25 cellular contexts compared by ENCODE assay signal in the genomic region with DNA sequence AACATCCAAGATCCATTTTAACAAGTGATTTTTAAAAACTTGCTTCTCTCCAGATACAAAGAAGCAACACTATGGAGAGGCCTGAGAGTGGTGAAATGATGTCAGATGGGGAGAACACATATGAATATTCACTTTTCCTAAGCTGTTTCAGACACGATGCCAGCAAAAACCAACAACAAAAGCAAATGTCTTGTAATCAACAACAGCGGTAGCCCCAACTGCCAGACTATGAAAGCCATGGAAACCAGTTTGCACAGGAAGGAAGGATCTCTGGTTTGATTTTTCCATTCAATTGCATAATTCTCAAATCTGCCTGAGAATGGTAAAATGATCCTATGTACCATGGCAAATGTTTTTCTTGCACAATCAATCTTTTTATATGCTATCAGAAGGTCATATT.
A peak's percentile ranks its signal among the peaks of the same experiment; 100 is the strongest.
DNase-seq lines count a peak whose midpoint lies in the region; ATAC-seq and TF ChIP-seq lines count a peak whose summit lies in the region.
"Had no signal": no experiment of that assay in that cellular context is flagged by ENCODE, and none has a peak within 500 bp of the region (broad histone marks: within the 10 kb centered on the region; RNA-seq: fewer than 3 reads in every experiment).

No MANE protein-coding gene starts in this region.

- H3K79me2 ChIP-seq in neural cell (replicated peaks; ENCODE audit: insufficient read depth, low read length) = no peaks in the 10 kb centered on the region
- H3K79me2 ChIP-seq: hepatocyte had no signal

- no peaks in the 10 kb centered on the region for H4K20me1 ChIP-seq in neural cell (ENCODE audit: insufficient read depth)

- no peak for TF ChIP-seq RAD21 in neural cell (conservative IDR thresholded peaks at IDR 0.05)

- H3K4me2 ChIP-seq in neural cell (ENCODE audit: low read length) = no peak overlapping the region
- H3K4me2 ChIP-seq: hepatocyte had no signal

- H3K9me3 ChIP-seq in HUES48 (ENCODE audit: control insufficient read depth, insufficient read depth, low read length) = no peaks in the 10 kb centered on the region
- H3K9me3 ChIP-seq in neural cell (ENCODE audit: low read length) = no peaks in the 10 kb centered on the region
- no peaks in the 10 kb centered on the region for H3K9me3 ChIP-seq in aorta (ENCODE audit: control insufficient read depth, low read length)
- H3K9me3 ChIP-seq: esophagus muscularis mucosa, gastrocnemius medialis, neutrophil, psoas muscle, SJSA1 had no signal

- no peaks in the 10 kb centered on the region for H3K36me3 ChIP-seq in HUES48 (ENCODE audit: control insufficient read depth, insufficient read depth, low read length)
- H3K36me3 ChIP-seq in neural cell (ENCODE audit: insufficient read depth, low read length) = no peaks in the 10 kb centered on the region
- no peaks in the 10 kb centered on the region for H3K36me3 ChIP-seq in aorta (ENCODE audit: control insufficient read depth in 1 of 2, insufficient read depth in 2 of 2, low read length in 1 of 2)
- H3K36me3 ChIP-seq: cardiac muscle cell, esophagus muscularis mucosa, gastrocnemius medialis, SJSA1 had no signal

- H3F3A ChIP-seq in neural cell (ENCODE audit: insufficient read depth, low read length, poor library complexity, severe bottlenecking) = peaks cover 10% of the 10 kb centered on the region

- peaks cover 56% of the 10 kb centered on the region for H3K4me1 ChIP-seq in HUES48 (ENCODE audit: control insufficient read depth, insufficient read depth, low read length)
- H3K4me1 ChIP-seq in aorta (ENCODE audit: control insufficient read depth in 1 of 2, insufficient read depth in 2 of 2, low read length in 2 of 2) = no peaks in the 10 kb centered on the region
- H3K4me1 ChIP-seq: gastrocnemius medialis, psoas muscle, SJSA1 had no signal

- H3K4me3 ChIP-seq in HUES48 (ENCODE audit: low read depth, low read length) (no peak overlapping the region), neural cell (ENCODE audit: low read length) (no peak overlapping the region), aorta (ENCODE audit: low read length in 2 of 2) (no peak overlapping the region)
- H3K4me3 ChIP-seq: cardiac muscle cell, esophagus muscularis mucosa, gastrocnemius medialis, hepatocyte, psoas muscle, SJSA1 had no signal

- TF ChIP-seq EP300 in neural cell (conservative IDR thresholded peaks at IDR 0.05; ENCODE audit: poor library complexity, severe bottlenecking) = no peak

- 42 to 47% methylated on average over 2 of the region's 2 CpGs for WGBS in aorta, 2 donors

- intact Hi-C loops in aorta (cut with DNase I) = loop anchor here in 1 of 2 donors (10.0 kb wide), 1 partner anchor 569 kb away; no protein-coding TSS in a partner anchor

- H3K27me3 ChIP-seq in HUES48 (ENCODE audit: control insufficient read depth, insufficient read depth, low read length) (no peaks in the 10 kb centered on the region), neural cell (ENCODE audit: insufficient read depth, low read depth, low read length) (no peaks in the 10 kb centered on the region), aorta (ENCODE audit: control insufficient read depth in 1 of 2, insufficient read depth in 2 of 2, low read length in 1 of 2) (no peaks in the 10 kb centered on the region)
- H3K27me3 ChIP-seq: cardiac muscle cell, esophagus muscularis mucosa, neutrophil had no signal

- no peaks in the 10 kb centered on the region for H3K9me2 ChIP-seq in neural cell (ENCODE audit: insufficient read depth, low read length)

- ATAC-seq in aorta (ENCODE audit: low FRiP score) = no peak
- ATAC-seq: gastrocnemius medialis, HCT116, psoas muscle had no signal

- peak overlapping the region; percentile 29; the same call in 1 of the 2 replicates for H3K9ac ChIP-seq in HUES48 (ENCODE audit: low read depth, low read length)
- peak overlapping the region; percentile 38 for H3K9ac ChIP-seq in neural cell (ENCODE audit: low read length)

- DNase-seq in DMS 273 (lab: John Stamatoyannopoulos, UW; ENCODE audit: unreplicated experiment) (peak; percentile 45), DMS 273 treated with DMSO at 0.1 percent for 48 hours (lab: John Stamatoyannopoulos, UW) (no peak), cerebellum (ENCODE audit: low spot score) (peak; percentile 23), aorta (no peak), NCI-H187 treated with DMSO at 0.1 percent for 48 hours (lab: John Stamatoyannopoulos, UW) (no peak), Kasumi-1 (lab: John Stamatoyannopoulos, UW) (no peak)
- DNase-seq: activated B cell treated with CpG ODN at 0.5 μM for 24 hours; activated CD4-positive, alpha-beta T cell treated with anti-CD3 and anti-CD28 coated beads, Interleukin-2, amount 50 U/mL, for 4 hours; AML-193; cortex of kidney; endodermal cell; gastrocnemius medialis; MV-4-11; NCI-H1694; stimulated activated naive CD4-positive, alpha-beta T cell treated with Interleukin-2 at 50 U/mL for 16 hours had no signal

- H2AFZ ChIP-seq in neural cell (ENCODE audit: low read depth, low read length) = no peak overlapping the region
- H2AFZ ChIP-seq: hepatocyte had no signal

- no peak for TF ChIP-seq CTCF in neural cell (IDR thresholded peaks at IDR 0.05; ENCODE audit: poor library complexity, severe bottlenecking)

- H3K27ac ChIP-seq in HUES48 (ENCODE audit: low read depth, low read length) (no peak overlapping the region), neural cell (ENCODE audit: low read length) (peak overlapping the region; percentile 99), aorta (ENCODE audit: low read depth in 1 of 2, low read length in 2 of 2) (no peak overlapping the region)
- H3K27ac ChIP-seq: 22Rv1, cardiac muscle cell, esophagus muscularis mucosa, gastrocnemius medialis, hepatocyte, neutrophil, psoas muscle, SJSA1 had no signal

TF ChIP-seq in neural cell, 6 proteins besides CTCF, POLR2A, EP300 and RAD21:
- TF ChIP-seq MXI1 (conservative IDR thresholded peaks at IDR 0.05; ENCODE audit: poor library complexity, severe bottlenecking) = no peak
- TF ChIP-seq, protein P1, sequence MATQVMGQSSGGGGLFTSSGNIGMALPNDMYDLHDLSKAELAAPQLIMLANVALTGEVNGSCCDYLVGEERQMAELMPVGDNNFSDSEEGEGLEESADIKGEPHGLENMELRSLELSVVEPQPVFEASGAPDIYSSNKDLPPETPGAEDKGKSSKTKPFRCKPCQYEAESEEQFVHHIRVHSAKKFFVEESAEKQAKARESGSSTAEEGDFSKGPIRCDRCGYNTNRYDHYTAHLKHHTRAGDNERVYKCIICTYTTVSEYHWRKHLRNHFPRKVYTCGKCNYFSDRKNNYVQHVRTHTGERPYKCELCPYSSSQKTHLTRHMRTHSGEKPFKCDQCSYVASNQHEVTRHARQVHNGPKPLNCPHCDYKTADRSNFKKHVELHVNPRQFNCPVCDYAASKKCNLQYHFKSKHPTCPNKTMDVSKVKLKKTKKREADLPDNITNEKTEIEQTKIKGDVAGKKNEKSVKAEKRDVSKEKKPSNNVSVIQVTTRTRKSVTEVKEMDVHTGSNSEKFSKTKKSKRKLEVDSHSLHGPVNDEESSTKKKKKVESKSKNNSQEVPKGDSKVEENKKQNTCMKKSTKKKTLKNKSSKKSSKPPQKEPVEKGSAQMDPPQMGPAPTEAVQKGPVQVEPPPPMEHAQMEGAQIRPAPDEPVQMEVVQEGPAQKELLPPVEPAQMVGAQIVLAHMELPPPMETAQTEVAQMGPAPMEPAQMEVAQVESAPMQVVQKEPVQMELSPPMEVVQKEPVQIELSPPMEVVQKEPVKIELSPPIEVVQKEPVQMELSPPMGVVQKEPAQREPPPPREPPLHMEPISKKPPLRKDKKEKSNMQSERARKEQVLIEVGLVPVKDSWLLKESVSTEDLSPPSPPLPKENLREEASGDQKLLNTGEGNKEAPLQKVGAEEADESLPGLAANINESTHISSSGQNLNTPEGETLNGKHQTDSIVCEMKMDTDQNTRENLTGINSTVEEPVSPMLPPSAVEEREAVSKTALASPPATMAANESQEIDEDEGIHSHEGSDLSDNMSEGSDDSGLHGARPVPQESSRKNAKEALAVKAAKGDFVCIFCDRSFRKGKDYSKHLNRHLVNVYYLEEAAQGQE (IDR thresholded peaks at IDR 0.05; ENCODE audit: borderline replicate concordance) = no peak
- TF ChIP-seq POLR2AphosphoS5 (IDR thresholded peaks at IDR 0.05) = no peak
- TF ChIP-seq TAF1 (IDR thresholded peaks at IDR 0.05; ENCODE audit: low read depth) = no peak
- no peak for TF ChIP-seq EZH2 (IDR thresholded peaks at IDR 0.05; ENCODE audit: borderline replicate concordance, insufficient read depth, low read length, poor library complexity, severe bottlenecking)
- no peak for TF ChIP-seq SMC3 (conservative IDR thresholded peaks at IDR 0.05; ENCODE audit: poor library complexity)

Comparison
In these comparisons a context has a peak if more than half of its experiments do, and no peak if none do; other contexts are left out.
1. DNase-seq: peak in DMS 273 (single experiment) and cerebellum (single experiment); none in DMS 273 treated with DMSO at 0.1 percent for 48 hours (single experiment), aorta (0 of 2), NCI-H187 treated with DMSO at 0.1 percent for 48 hours (single experiment) and Kasumi-1 (0 of 2).